ENCODE assay signal across 9 cellular contexts in the genomic region with DNA sequence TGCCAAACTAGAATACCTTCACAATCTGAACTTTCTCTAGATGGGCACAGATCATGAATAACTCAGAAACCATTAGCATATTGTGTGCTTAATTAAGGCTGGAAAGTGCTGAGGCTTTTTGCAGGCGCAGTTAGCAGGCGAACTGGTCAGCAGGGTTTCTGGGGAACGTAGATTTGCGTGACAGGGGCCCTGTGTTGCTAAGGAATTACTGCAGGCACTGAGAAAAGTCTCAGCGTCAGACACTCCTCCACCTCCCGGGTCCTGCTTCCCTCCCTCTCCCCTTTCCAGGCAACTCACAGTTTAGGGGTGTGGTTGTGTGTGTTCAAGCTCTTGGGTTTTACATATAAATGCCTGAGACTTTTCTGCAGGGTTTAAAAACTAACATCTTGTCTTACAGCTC. TPM values are rescaled to one million over a fixed set of nuclear protein-coding genes. Genes with fewer than 3 reads are reported as not detected.
A peak's percentile ranks its signal among the peaks of the same experiment; 100 is the strongest.
DNase-seq lines count a peak whose midpoint lies in the region; ATAC-seq, FAIRE-seq and TF ChIP-seq lines count a peak whose summit lies in the region.
"Had no signal": no experiment of that assay in that cellular context is flagged by ENCODE, and none has a peak within 500 bp of the region (broad histone marks: within the 10 kb centered on the region; RNA-seq: fewer than 3 reads in every experiment).

No MANE protein-coding gene starts in this region.

- no peak overlapping the region for H4K5ac ChIP-seq in H1 (ENCODE audit: insufficient read length, low read depth, low read length)

- POLR2A ChIA-PET in H1 (lab: Charles Lee; ENCODE audit: partially characterized antibody): interaction anchor here (1.9 kb wide), 1 partner anchor 31 kb away, joined by 3 read pairs; no protein-coding TSS in a partner anchor
- POLR2A ChIA-PET in naive thymus-derived CD4-positive, alpha-beta T cell (lab: Charles Lee): interaction anchor here (3.2 kb wide), 1 partner anchor 93 kb away, joined by 22 read pairs; no protein-coding TSS in a partner anchor

- no peaks in the 10 kb centered on the region for H3K9me3 ChIP-seq in H1 (ENCODE audit: insufficient read depth in 2 of 2, low read depth in 1 of 2, low read length in 1 of 2)
- H3K9me3 ChIP-seq in naive thymus-derived CD4-positive, alpha-beta T cell (ENCODE audit: control insufficient read depth in 2 of 3, low read length in 3 of 3): no peaks in the 10 kb centered on the region
- H3K9me3 ChIP-seq: body of pancreas had no signal

- no peak for TF ChIP-seq EP300 in H1 (IDR thresholded peaks at IDR 0.05; ENCODE audit: borderline replicate concordance in 1 of 2, low read depth in 2 of 2, low read length in 2 of 2)

- TF ChIP-seq CTCF in H1 (IDR thresholded peaks at IDR 0.05; ENCODE audit: control extremely low read depth in 1 of 3, insufficient read depth in 1 of 3, low read depth in 1 of 3, low read length in 3 of 3): no peak

- H3K4ac ChIP-seq in H1 (replicated peaks; ENCODE audit: insufficient read length, low read depth, low read length): no peak overlapping the region

- TF ChIP-seq POLR2A in H1 (IDR thresholded peaks at IDR 0.05; ENCODE audit: control extremely low read depth in 1 of 2, low read depth in 2 of 2, low read length in 2 of 2): no peak

- no peak overlapping the region for H4K91ac ChIP-seq in H1 (replicated peaks; ENCODE audit: insufficient read length, low read length)

- peaks cover 2 to 4% of the 10 kb centered on the region in 2 experiments for H4K20me1 ChIP-seq in H1 (replicated peaks in 1 of 2; ENCODE audit: control insufficient read depth in 1 of 2, insufficient read depth in 2 of 2, low read length in 2 of 2)

- H3K18ac ChIP-seq in H1 (ENCODE audit: extremely low read depth, low read length): no peak overlapping the region

- FAIRE-seq in H1 (lab: Jason Lieb, UNC): no peak

- no peak overlapping the region for H3K14ac ChIP-seq in H1 (ENCODE audit: insufficient read length)

- intact Hi-C loops in naive thymus-derived CD4-positive, alpha-beta T cell (cut with micrococcal nuclease): loop anchor here (2.0 to 10.0 kb wide), 9 partner anchors 21 to 1941 kb away; a partner anchor contains a TSS

- H3K9me3 Mint-ChIP-seq in activated CD8-positive, alpha-beta memory T cell treated with anti-CD3 and anti-CD28 coated beads, Interleukin-2, amount 10 ng/mL, durations not matched to agents 7 days and 5 days (ENCODE audit: low read depth): no peaks in the 10 kb centered on the region
- H3K9me3 Mint-ChIP-seq in naive thymus-derived CD4-positive, alpha-beta T cell: no peaks in the 10 kb centered on the region

- no peak overlapping the region for H3K23ac ChIP-seq in H1 (ENCODE audit: insufficient read length)

- H2AK5ac ChIP-seq in H1 (ENCODE audit: low read depth, low read length): no peak overlapping the region

- H3K23me2 ChIP-seq in H1 (ENCODE audit: low read depth, low read length): peaks cover 20% of the 10 kb centered on the region; the same call in 1 of the 2 replicates

- no peak overlapping the region for H3K27ac ChIP-seq in H1 (ENCODE audit: low read depth, low read length)
- H3K27ac ChIP-seq in naive thymus-derived CD4-positive, alpha-beta T cell (ENCODE audit: low read depth, low read length): no peak overlapping the region

- 0 out of 2 replicates have a peak overlapping the region, but pooled peaks have one; percentile 13 for H2BK20ac ChIP-seq in H1 (ENCODE audit: low read length)

- H3K4me3 ChIP-seq in H1 (ENCODE audit: extremely low read depth in 1 of 4, insufficient read depth in 2 of 4, low read depth in 3 of 4, low read length in 4 of 4): peak overlapping the region in 3 of 4 experiments; percentile 24 to 52 (median 26); a peak in 4 of 8 replicates
- H3K4me3 ChIP-seq in naive thymus-derived CD4-positive, alpha-beta T cell (ENCODE audit: low read length): peak overlapping the region; percentile 19
- H3K4me3 ChIP-seq: body of pancreas had no signal

- no peak for TF ChIP-seq RAD21 in H1 (IDR thresholded peaks at IDR 0.05 in 1 of 2, conservative IDR thresholded peaks at IDR 0.05 in 1 of 2; ENCODE audit: low read depth in 2 of 2, low read length in 2 of 2)

- peak; percentile 52 for DNase-seq in activated CD8-positive, alpha-beta memory T cell treated with anti-CD3 and anti-CD28 coated beads, Interleukin-2, amount 10 ng/mL, durations not matched to agents 7 days and 5 days
- no peak for DNase-seq in activated CD8-positive, alpha-beta memory T cell treated with anti-CD3 and anti-CD28 coated beads, Interleukin-2, amount 50 U/mL, for 4 hours
- peak; percentile 57 for DNase-seq in RPMI8226
- DNase-seq in H1 (ENCODE audit: low read depth in 1 of 2, low spot score in 2 of 2): peak in 1 of 2 experiments; percentile 39
- DNase-seq in naive thymus-derived CD4-positive, alpha-beta T cell: no peak
- DNase-seq in mesenteric fat pad (ENCODE audit: low spot score): no peak
- no peak for DNase-seq in NCI-H82 (lab: John Stamatoyannopoulos, UW)

- H3K4me1 ChIP-seq in H1 (replicated peaks in 1 of 4; ENCODE audit: control insufficient read depth in 3 of 4, insufficient read depth in 4 of 4, low read length in 3 of 4): peaks cover 12 to 25% (median 13%) of the 10 kb centered on the region in 4 experiments; a peak in 6 of 7 replicates
- H3K4me1 ChIP-seq in naive thymus-derived CD4-positive, alpha-beta T cell (ENCODE audit: control insufficient read depth in 2 of 2, insufficient read depth in 2 of 2, low read length in 2 of 2): peaks cover 21 to 23% of the 10 kb centered on the region in 2 donors

- no peak overlapping the region for H2BK15ac ChIP-seq in H1 (ENCODE audit: low read length)

- no peak overlapping the region for H2BK12ac ChIP-seq in H1 (ENCODE audit: low read depth, low read length)

- 3% methylated on average over 6 of the region's 6 CpGs; no CpG with 5 or more reads in 1 of the 2 experiments for WGBS in H1 (ENCODE audit: extremely low coverage in 1 of 2, insufficient coverage in 1 of 2, insufficient read length in 1 of 2, insufficient replicate concordance in 2 of 2, low coverage in 1 of 2, low lambda C conversion rate in 2 of 2, missing lambda C conversion rate in 1 of 2), 2 experiments

- CTCF ChIA-PET in activated CD8-positive, alpha-beta memory T cell treated with anti-CD3 and anti-CD28 coated beads, Interleukin-2, amount 10 ng/mL, durations not matched to agents 7 days and 5 days (lab: Charles Lee): interaction anchor here (0.8 to 11.3 kb wide), 10 partner anchors 8 to 155 kb away, joined by 3 to 119 read pairs (median 6); no protein-coding TSS in a partner anchor
- CTCF ChIA-PET in H1 (lab: Charles Lee; ENCODE audit: partially characterized antibody): interaction anchor here (0.6 to 2.4 kb wide), 3 partner anchors 12 to 1303 kb away, joined by 4 to 7 read pairs (median 5); no protein-coding TSS in a partner anchor
- CTCF ChIA-PET in naive thymus-derived CD4-positive, alpha-beta T cell (lab: Charles Lee): interaction anchor here (0.8 to 1.1 kb wide), 2 partner anchors 96 to 98 kb away, joined by 3 to 5 read pairs; no protein-coding TSS in a partner anchor

- H4K8ac ChIP-seq in H1 (ENCODE audit: extremely low read depth, insufficient read depth, low read length): peak overlapping the region; percentile 53; the same call in 1 of the 2 replicates

- H3K4me3 Mint-ChIP-seq in activated CD8-positive, alpha-beta memory T cell treated with anti-CD3 and anti-CD28 coated beads, Interleukin-2, amount 10 ng/mL, durations not matched to agents 7 days and 5 days: peak overlapping the region; percentile 95
- H3K4me3 Mint-ChIP-seq in naive thymus-derived CD4-positive, alpha-beta T cell: peak overlapping the region; percentile 23 to 93 (median 72)

- H3K4me1 Mint-ChIP-seq in activated CD8-positive, alpha-beta memory T cell treated with anti-CD3 and anti-CD28 coated beads, Interleukin-2, amount 10 ng/mL, durations not matched to agents 7 days and 5 days: peaks cover 58% of the 10 kb centered on the region
- peaks cover 34 to 68% (median 46%) of the 10 kb centered on the region in 7 donors for H3K4me1 Mint-ChIP-seq in naive thymus-derived CD4-positive, alpha-beta T cell

- H3K4me2 ChIP-seq in H1 (ENCODE audit: insufficient read depth in 1 of 2, low read depth in 2 of 2, low read length in 2 of 2): peak overlapping the region; percentile 67 to 97

- peaks cover 0 to 4% (median 3%) of the 10 kb centered on the region in 4 experiments; a peak in 4 of 8 replicates for H3K36me3 ChIP-seq in H1 (ENCODE audit: control insufficient read depth in 2 of 4, insufficient read depth in 4 of 4, low read length in 3 of 4)
- H3K36me3 ChIP-seq in naive thymus-derived CD4-positive, alpha-beta T cell (ENCODE audit: control insufficient read depth in 2 of 3, insufficient read depth in 3 of 3, low read length in 3 of 3): peaks cover 0 to 6% (median 0%) of the 10 kb centered on the region in 3 experiments

- peak overlapping the region; percentile 95 for H3K27ac Mint-ChIP-seq in activated CD8-positive, alpha-beta memory T cell treated with anti-CD3 and anti-CD28 coated beads, Interleukin-2, amount 10 ng/mL, durations not matched to agents 7 days and 5 days
- peak overlapping the region in 3 of 9 donors; percentile 4 to 94 (median 34) for H3K27ac Mint-ChIP-seq in naive thymus-derived CD4-positive, alpha-beta T cell

- no peak overlapping the region for H3K9ac ChIP-seq in H1 (replicated peaks in 1 of 4; ENCODE audit: extremely low read depth in 1 of 4, low read depth in 3 of 4, low read length in 3 of 4)

- H3K79me2 ChIP-seq in H1 (ENCODE audit: control insufficient read depth in 1 of 2, insufficient read depth in 2 of 2, low read length in 2 of 2): peaks cover 0 to 22% of the 10 kb centered on the region in 2 experiments; a peak in 2 of 4 replicates

- no peaks in the 10 kb centered on the region for H3K27me3 Mint-ChIP-seq in activated CD8-positive, alpha-beta memory T cell treated with anti-CD3 and anti-CD28 coated beads, Interleukin-2, amount 10 ng/mL, durations not matched to agents 7 days and 5 days
- H3K27me3 Mint-ChIP-seq in naive thymus-derived CD4-positive, alpha-beta T cell: no peaks in the 10 kb centered on the region

- no peak overlapping the region for H3K56ac ChIP-seq in H1 (replicated peaks; ENCODE audit: insufficient read length, low read depth, low read length)

- peaks cover 57% of the 10 kb centered on the region for H3K36me3 Mint-ChIP-seq in activated CD8-positive, alpha-beta memory T cell treated with anti-CD3 and anti-CD28 coated beads, Interleukin-2, amount 10 ng/mL, durations not matched to agents 7 days and 5 days
- peaks cover 0 to 47% (median 0%) of the 10 kb centered on the region in 5 donors for H3K36me3 Mint-ChIP-seq in naive thymus-derived CD4-positive, alpha-beta T cell

- no peak overlapping the region for H2BK120ac ChIP-seq in H1 (replicated peaks; ENCODE audit: low read depth, low read length)

- H2AFZ ChIP-seq in H1 (ENCODE audit: low read length): no peak overlapping the region

- no peaks in the 10 kb centered on the region for H3K79me1 ChIP-seq in H1 (ENCODE audit: low read depth, low read length)

- H3K27me3 ChIP-seq in H1 (replicated peaks in 1 of 4; ENCODE audit: control insufficient read depth in 3 of 4, extremely low read depth in 1 of 4, insufficient read depth in 3 of 4, low read length in 3 of 4): peaks cover 0 to 10% (median 4%) of the 10 kb centered on the region in 4 experiments; a peak in 5 of 7 replicates
- no peaks in the 10 kb centered on the region for H3K27me3 ChIP-seq in naive thymus-derived CD4-positive, alpha-beta T cell (ENCODE audit: control insufficient read depth in 2 of 2, insufficient read depth in 2 of 2, low read length in 2 of 2)
- H3K27me3 ChIP-seq: body of pancreas had no signal

- no peak overlapping the region for H2BK5ac ChIP-seq in H1 (ENCODE audit: low read depth, low read length)

- no peak for ATAC-seq in activated CD8-positive, alpha-beta memory T cell treated with anti-CD3 and anti-CD28 coated beads, Interleukin-2, amount 10 ng/mL, durations not matched to agents 7 days and 5 days
- no peak for ATAC-seq in naive thymus-derived CD4-positive, alpha-beta T cell
- ATAC-seq in GM18517 (IDR thresholded peaks at IDR 0.05; ENCODE audit: unreplicated experiment): no peak
- ATAC-seq: body of pancreas had no signal

RNA-seq across cellular contexts. Expression of a gene that starts 2.2 kb away (rescaled TPM):
- 10 to 100 TPM; 54.5 to 56.8 TPM for total RNA-seq in activated CD8-positive, alpha-beta memory T cell treated with anti-CD3 and anti-CD28 coated beads, Interleukin-2, amount 10 ng/mL, durations not matched to agents 7 days and 5 days
- 5.4 and 5.6 TPM in 2 replicates for total RNA-seq in H1 (2021; fragmentation: NEBNext Ultra II Directional; extraction: Animal tissue kit (Norgen Biotek cat#: 25700))
- polyA plus RNA-seq in H1 (2011; rRNA removed): 2.7 and 6.0 TPM in 2 replicates
- 5.5 TPM for polyA plus RNA-seq in H1 (2011; cell fraction: cytosol; rRNA removed)
- polyA plus RNA-seq in H1 (2011; cell fraction: nucleus; rRNA removed): 4.3 TPM
- polyA plus RNA-seq in H1 (2012, experiment 1 of 2): 5.3 to 9.0 TPM (median 5.5 TPM) in 4 replicates
- polyA plus RNA-seq in H1 (2012, experiment 2 of 2): 2.3 TPM
- polyA plus RNA-seq in H1 (2013, experiment 1 of 2): 3.6 TPM
- polyA plus RNA-seq in H1 (2013, experiment 2 of 2): 3.7 TPM
- 4.2 and 6.7 TPM in 2 replicates for polyA minus RNA-seq in H1 (2011; rRNA and poly(A)+ RNA removed)
- 1.7 TPM for polyA minus RNA-seq in H1 (2011; cell fraction: cytosol; rRNA and poly(A)+ RNA removed)
- 5.6 TPM for polyA minus RNA-seq in H1 (2011; cell fraction: nucleus; rRNA and poly(A)+ RNA removed)
- 100 to 1,000 TPM in 1 of 5 experiments, 10 to 100 TPM in 2, 1 to 10 TPM in 1, under 1 TPM in 1; 0.70 to 102 (median 31.2) TPM for total RNA-seq in naive thymus-derived CD4-positive, alpha-beta T cell
- polyA plus RNA-seq in naive thymus-derived CD4-positive, alpha-beta T cell: under 1 TPM in 1 of 2 donors, not detected in 1; 0.28 TPM
- 99.7 TPM for total RNA-seq in mesenteric fat pad

Comparison
In these comparisons a context has a peak if more than half of its experiments do, and no peak if none do; other contexts are left out.
1. DNase-seq: peak in activated CD8-positive, alpha-beta memory T cell treated with anti-CD3 and anti-CD28 coated beads, Interleukin-2, amount 10 ng/mL, durations not matched to agents 7 days and 5 days (single experiment) and RPMI8226 (single experiment); none in activated CD8-positive, alpha-beta memory T cell treated with anti-CD3 and anti-CD28 coated beads, Interleukin-2, amount 50 U/mL, for 4 hours (single experiment), naive thymus-derived CD4-positive, alpha-beta T cell (0 of 9), mesenteric fat pad (single experiment) and NCI-H82 (single experiment).